9 cellular contexts compared by ENCODE assay signal in genomic region chr2:172995323-172996244, GRCh38.
A peak's percentile ranks its signal among the peaks of the same experiment; 100 is the strongest.
DNase-seq lines count a peak whose midpoint lies in the region; ATAC-seq and TF ChIP-seq lines count a peak whose summit lies in the region.
"Had no signal": no experiment of that assay in that cellular context is flagged by ENCODE, and none has a peak within 500 bp of the region (broad histone marks: within the 10 kb centered on the region; RNA-seq: fewer than 3 reads in every experiment).

No MANE protein-coding gene starts in this region.

- H3K27ac ChIP-seq in cardiac muscle cell (peak overlapping the region; percentile 70), skeletal muscle tissue (ENCODE audit: low read depth, low read length) (peak overlapping the region; percentile 41)
- H3K27ac ChIP-seq in CD8-positive, alpha-beta T cell (ENCODE audit: low read depth, low read length), result no peak overlapping the region

- peak; percentile 97 for DNase-seq in HCEC 1CT
- DNase-seq in cardiac muscle cell (ENCODE audit: low read depth in 1 of 2, low spot score in 1 of 2), result peak; percentile 54 to 96
- DNase-seq in activated CD4-positive, alpha-beta T cell treated with anti-CD3 and anti-CD28 coated beads for 1 hour, result no peak
- DNase-seq in H7, result no peak
- no peak for DNase-seq in CD8-positive, alpha-beta T cell
- DNase-seq: activated naive CD8-positive, alpha-beta T cell treated with anti-CD3 and anti-CD28 coated beads, Interleukin-2, amount 10 ng/mL, durations not matched to agents 7 days and 5 days had no signal

- H3K9me3 ChIP-seq in cardiac muscle cell (ENCODE audit: low read depth) (no peaks in the 10 kb centered on the region), skeletal muscle tissue (ENCODE audit: control insufficient read depth in 3 of 3, low read length in 3 of 3) (no peaks in the 10 kb centered on the region)
- no peaks in the 10 kb centered on the region for H3K9me3 ChIP-seq in CD8-positive, alpha-beta T cell (ENCODE audit: low read length)

- intact Hi-C loops in CD8-positive, alpha-beta T cell (cut with DNase I, micrococcal nuclease), result no loop called here

- H3K36me3 ChIP-seq in cardiac muscle cell, result no peaks in the 10 kb centered on the region
- H3K36me3 ChIP-seq in skeletal muscle tissue (ENCODE audit: control insufficient read depth in 3 of 3, insufficient read depth in 3 of 3, low read length in 3 of 3), result no peaks in the 10 kb centered on the region
- no peaks in the 10 kb centered on the region for H3K36me3 ChIP-seq in H7 (replicated peaks; ENCODE audit: control insufficient read depth, insufficient read depth, low read length)
- H3K36me3 ChIP-seq in CD8-positive, alpha-beta T cell (ENCODE audit: insufficient read depth, low read length), result no peaks in the 10 kb centered on the region

- POLR2A ChIA-PET in CD8-positive, alpha-beta T cell (lab: Charles Lee), result no interaction called here

- CTCF ChIA-PET in CD8-positive, alpha-beta T cell (lab: Charles Lee), result no interaction called here

- H3K27me3 ChIP-seq in cardiac muscle cell, result no peaks in the 10 kb centered on the region
- no peaks in the 10 kb centered on the region for H3K27me3 ChIP-seq in skeletal muscle tissue (ENCODE audit: control insufficient read depth in 3 of 3, insufficient read depth in 3 of 3, low read length in 3 of 3)
- no peaks in the 10 kb centered on the region for H3K27me3 ChIP-seq in H7 (ENCODE audit: control insufficient read depth, insufficient read depth, low read length)
- no peaks in the 10 kb centered on the region for H3K27me3 ChIP-seq in CD8-positive, alpha-beta T cell (ENCODE audit: insufficient read depth, low read length)

- no peak overlapping the region for H3K9ac ChIP-seq in skeletal muscle tissue (ENCODE audit: low read depth in 1 of 3, low read length in 3 of 3)

- no peak overlapping the region for H3K4me3 Mint-ChIP-seq in CD8-positive, alpha-beta T cell
- H3K4me3 Mint-ChIP-seq: activated naive CD8-positive, alpha-beta T cell treated with anti-CD3 and anti-CD28 coated beads, Interleukin-2, amount 10 ng/mL, durations not matched to agents 7 days and 5 days had no signal

- no peak overlapping the region for H3K27ac Mint-ChIP-seq in CD8-positive, alpha-beta T cell
- H3K27ac Mint-ChIP-seq: activated naive CD8-positive, alpha-beta T cell treated with anti-CD3 and anti-CD28 coated beads, Interleukin-2, amount 10 ng/mL, durations not matched to agents 7 days and 5 days had no signal

- H3K4me1 Mint-ChIP-seq in CD8-positive, alpha-beta T cell (ENCODE audit: low read depth), result no peaks in the 10 kb centered on the region
- H3K4me1 Mint-ChIP-seq: activated naive CD8-positive, alpha-beta T cell treated with anti-CD3 and anti-CD28 coated beads, Interleukin-2, amount 10 ng/mL, durations not matched to agents 7 days and 5 days had no signal

- H3K4me3 ChIP-seq in cardiac muscle cell (no peak overlapping the region), skeletal muscle tissue (ENCODE audit: low read length in 3 of 3) (no peak overlapping the region), H7 (ENCODE audit: insufficient read depth, low read depth, low read length) (no peak overlapping the region)
- no peak overlapping the region for H3K4me3 ChIP-seq in CD8-positive, alpha-beta T cell (ENCODE audit: low read depth, low read length)

- TF ChIP-seq CTCF in cardiac muscle cell (IDR thresholded peaks at IDR 0.05; ENCODE audit: low read depth, low read length), result peak; percentile 55
- no peak for TF ChIP-seq CTCF in CD8-positive, alpha-beta T cell (IDR thresholded peaks at IDR 0.05)

- peaks cover 26% of the 10 kb centered on the region for H3K4me1 ChIP-seq in cardiac muscle cell (ENCODE audit: low read depth)
- peaks cover 10 to 18% (median 16%) of the 10 kb centered on the region in 3 donors for H3K4me1 ChIP-seq in skeletal muscle tissue (ENCODE audit: control insufficient read depth in 3 of 3, insufficient read depth in 3 of 3, low read length in 3 of 3)
- no peaks in the 10 kb centered on the region for H3K4me1 ChIP-seq in CD8-positive, alpha-beta T cell (ENCODE audit: insufficient read depth, low read length)

- no peaks in the 10 kb centered on the region for H3K9me3 Mint-ChIP-seq in CD8-positive, alpha-beta T cell
- H3K9me3 Mint-ChIP-seq: activated naive CD8-positive, alpha-beta T cell treated with anti-CD3 and anti-CD28 coated beads, Interleukin-2, amount 10 ng/mL, durations not matched to agents 7 days and 5 days had no signal

- H3K36me3 Mint-ChIP-seq in CD8-positive, alpha-beta T cell, result no peaks in the 10 kb centered on the region
- H3K36me3 Mint-ChIP-seq: activated naive CD8-positive, alpha-beta T cell treated with anti-CD3 and anti-CD28 coated beads, Interleukin-2, amount 10 ng/mL, durations not matched to agents 7 days and 5 days had no signal

- ATAC-seq in SK-N-SH treated with all-trans-retinoic acid at 6 μM for 48 hours (peak; percentile 96), HG02973 (IDR thresholded peaks at IDR 0.05; ENCODE audit: unreplicated experiment) (no peak)
- ATAC-seq in CD8-positive, alpha-beta T cell, result no peak

- peaks cover 3% of the 10 kb centered on the region for H3K27me3 Mint-ChIP-seq in CD8-positive, alpha-beta T cell (ENCODE audit: low read depth)

TF ChIP-seq in SK-N-SH treated with all-trans-retinoic acid at 6 μM for 48 hours, 23 proteins besides CTCF, POLR2A, EP300 and RAD21 (continues in another document):
- TF ChIP-seq GLIS3 (CRISPR knock-in tag; IDR thresholded peaks at IDR 0.05), result no peak
- TF ChIP-seq, protein P1, sequence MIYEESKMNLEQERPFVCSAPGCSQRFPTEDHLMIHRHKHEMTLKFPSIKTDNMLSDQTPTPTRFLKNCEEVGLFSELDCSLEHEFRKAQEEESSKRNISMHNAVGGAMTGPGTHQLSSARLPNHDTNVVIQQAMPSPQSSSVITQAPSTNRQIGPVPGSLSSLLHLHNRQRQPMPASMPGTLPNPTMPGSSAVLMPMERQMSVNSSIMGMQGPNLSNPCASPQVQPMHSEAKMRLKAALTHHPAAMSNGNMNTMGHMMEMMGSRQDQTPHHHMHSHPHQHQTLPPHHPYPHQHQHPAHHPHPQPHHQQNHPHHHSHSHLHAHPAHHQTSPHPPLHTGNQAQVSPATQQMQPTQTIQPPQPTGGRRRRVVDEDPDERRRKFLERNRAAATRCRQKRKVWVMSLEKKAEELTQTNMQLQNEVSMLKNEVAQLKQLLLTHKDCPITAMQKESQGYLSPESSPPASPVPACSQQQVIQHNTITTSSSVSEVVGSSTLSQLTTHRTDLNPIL (CRISPR knock-in tag; IDR thresholded peaks at IDR 0.05; ENCODE audit: low read depth), result no peak
- TF ChIP-seq ZNF565 (CRISPR knock-in tag; conservative IDR thresholded peaks at IDR 0.05; ENCODE audit: low read depth), result no peak
- TF ChIP-seq SNAI2 (CRISPR knock-in tag; IDR thresholded peaks at IDR 0.05), result no peak
- no peak for TF ChIP-seq ZNF8 (CRISPR knock-in tag; IDR thresholded peaks at IDR 0.05)
- TF ChIP-seq ZFP30 (CRISPR knock-in tag; IDR thresholded peaks at IDR 0.05), result no peak
- TF ChIP-seq RARB (CRISPR knock-in tag; IDR thresholded peaks at IDR 0.05), result no peak
- TF ChIP-seq ISL1 (CRISPR knock-in tag; IDR thresholded peaks at IDR 0.05), result no peak
- TF ChIP-seq ZC3H10 (CRISPR knock-in tag; IDR thresholded peaks at IDR 0.05), result no peak
- no peak for TF ChIP-seq TCF4 (CRISPR knock-in tag; IDR thresholded peaks at IDR 0.05; ENCODE audit: borderline replicate concordance)
- no peak for TF ChIP-seq ZNF70 (CRISPR knock-in tag; IDR thresholded peaks at IDR 0.05)
- no peak for TF ChIP-seq ESRRG (CRISPR knock-in tag; IDR thresholded peaks at IDR 0.05)
- no peak for TF ChIP-seq BACH2 (CRISPR knock-in tag; IDR thresholded peaks at IDR 0.05; ENCODE audit: borderline replicate concordance)
- no peak for TF ChIP-seq POU6F1 (CRISPR knock-in tag; IDR thresholded peaks at IDR 0.05; ENCODE audit: borderline replicate concordance, low read depth)
- TF ChIP-seq CSRNP3 (CRISPR knock-in tag; IDR thresholded peaks at IDR 0.05), result no peak
- no peak for TF ChIP-seq ZFP3 (CRISPR knock-in tag; IDR thresholded peaks at IDR 0.05)
- no peak for TF ChIP-seq PPARA (CRISPR knock-in tag; IDR thresholded peaks at IDR 0.05; ENCODE audit: borderline replicate concordance)

Comparison
In these comparisons a context has a peak if more than half of its experiments do, and no peak if none do; other contexts are left out.
1. DNase-seq: peak in HCEC 1CT (single experiment) and cardiac muscle cell (2 of 2); none in activated CD4-positive, alpha-beta T cell treated with anti-CD3 and anti-CD28 coated beads for 1 hour (single experiment), H7 (single experiment) and CD8-positive, alpha-beta T cell (0 of 7).